Comparison of ENCODE assay signal across 16 cellular contexts in the genomic region with DNA sequence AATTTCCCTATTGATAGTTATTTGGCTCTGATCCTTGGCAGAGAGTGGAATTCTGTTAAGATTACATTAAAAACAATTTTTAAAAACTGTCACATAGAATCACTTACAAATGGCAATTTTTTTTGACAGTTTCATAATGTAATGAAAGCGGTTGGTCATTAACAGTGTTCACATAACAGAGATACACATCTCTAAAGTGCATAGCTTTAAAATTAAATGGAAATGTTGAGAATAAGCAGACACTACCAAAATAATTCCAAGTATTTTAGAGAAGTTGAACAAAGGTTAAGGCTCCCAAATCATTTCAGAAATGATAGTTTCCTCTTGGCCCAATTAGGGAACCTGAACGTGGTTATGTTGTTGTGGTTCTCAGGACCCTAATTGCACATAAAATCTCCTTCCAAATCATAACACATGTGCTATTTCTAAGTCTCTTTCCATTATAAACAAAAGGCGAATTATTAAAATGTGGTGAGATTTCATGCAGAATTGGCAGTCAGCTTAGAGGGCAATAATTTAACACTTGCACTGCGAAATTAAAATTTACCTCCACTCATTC.
"Had no signal": no experiment of that assay in that cellular context is flagged by ENCODE, and none has a peak within 500 bp of the region (broad histone marks: within the 10 kb centered on the region; RNA-seq: fewer than 3 reads in every experiment).

No MANE protein-coding gene starts in this region.

- H3K9me3 ChIP-seq: esophagus squamous epithelium, right lobe of liver, suprapubic skin, upper lobe of right lung had no signal

- H3K27me3 Mint-ChIP-seq: activated B cell treated with CpG ODN at 0.5 μM for 24 hours; activated CD4-positive, alpha-beta T cell treated with anti-CD3 and anti-CD28 coated beads, Interleukin-2, amount 10 ng/mL, durations not matched to agents 24 days and 14 days; activated naive CD4-positive, alpha-beta T cell treated with anti-CD3 and anti-CD28 coated beads, Interleukin-2, amount 10 ng/mL, durations not matched to agents 7 days and 5 days; activated T-helper 17 cell treated with anti-CD3 and anti-CD28 coated beads, Interleukin-2, amount 50 U/mL, for 72 hours; naive B cell; progenitor cell of endocrine pancreas had no signal

- DNase-seq: activated B cell treated with CpG ODN at 0.5 μM for 24 hours; activated CD4-positive, alpha-beta T cell treated with anti-CD3 and anti-CD28 coated beads, Interleukin-2, amount 10 ng/mL, durations not matched to agents 24 days and 14 days; activated CD8-positive, alpha-beta memory T cell treated with anti-CD3 and anti-CD28 coated beads for 24 hours; activated naive CD4-positive, alpha-beta T cell treated with anti-CD3 and anti-CD28 coated beads, Interleukin-2, amount 10 ng/mL, durations not matched to agents 7 days and 5 days; esophagus squamous epithelium; foreskin melanocyte; left ventricle myocardium superior; naive B cell; right lobe of liver; stimulated activated CD4-positive, alpha-beta T cell treated with anti-CD3 and anti-CD28 coated beads, Interleukin-12 subunit alpha, Interleukin-12 subunit beta, amount 100 ng/mL, for 4 hours; stimulated activated naive CD4-positive, alpha-beta T cell; T-helper 1 cell; upper lobe of right lung had no signal

- H3K27me3 ChIP-seq: esophagus squamous epithelium, right lobe of liver, suprapubic skin, upper lobe of right lung had no signal

- ATAC-seq: activated T-helper 17 cell treated with anti-CD3 and anti-CD28 coated beads, Interleukin-2, amount 50 U/mL, for 72 hours; left ventricle myocardium superior; right lobe of liver; upper lobe of right lung had no signal

- H3K27ac Mint-ChIP-seq: activated B cell treated with CpG ODN at 0.5 μM for 24 hours; activated CD4-positive, alpha-beta T cell treated with anti-CD3 and anti-CD28 coated beads, Interleukin-2, amount 10 ng/mL, durations not matched to agents 24 days and 14 days; activated naive CD4-positive, alpha-beta T cell treated with anti-CD3 and anti-CD28 coated beads, Interleukin-2, amount 10 ng/mL, durations not matched to agents 7 days and 5 days; activated T-helper 17 cell treated with anti-CD3 and anti-CD28 coated beads, Interleukin-2, amount 50 U/mL, for 72 hours; naive B cell; progenitor cell of endocrine pancreas had no signal

- H3K4me3 ChIP-seq: esophagus squamous epithelium, right lobe of liver, suprapubic skin, upper lobe of right lung had no signal

- H3K4me3 Mint-ChIP-seq: activated B cell treated with CpG ODN at 0.5 μM for 24 hours; activated CD4-positive, alpha-beta T cell treated with anti-CD3 and anti-CD28 coated beads, Interleukin-2, amount 10 ng/mL, durations not matched to agents 24 days and 14 days; activated naive CD4-positive, alpha-beta T cell treated with anti-CD3 and anti-CD28 coated beads, Interleukin-2, amount 10 ng/mL, durations not matched to agents 7 days and 5 days; activated T-helper 17 cell treated with anti-CD3 and anti-CD28 coated beads, Interleukin-2, amount 50 U/mL, for 72 hours had no signal

- H3K36me3 ChIP-seq: esophagus squamous epithelium, right lobe of liver, suprapubic skin, upper lobe of right lung had no signal

- H3K9me3 Mint-ChIP-seq: activated CD4-positive, alpha-beta T cell treated with anti-CD3 and anti-CD28 coated beads, Interleukin-2, amount 10 ng/mL, durations not matched to agents 24 days and 14 days; activated T-helper 17 cell treated with anti-CD3 and anti-CD28 coated beads, Interleukin-2, amount 50 U/mL, for 72 hours had no signal

- H3K27ac ChIP-seq: esophagus squamous epithelium, right lobe of liver, suprapubic skin, upper lobe of right lung had no signal

- H3K36me3 Mint-ChIP-seq: activated naive CD4-positive, alpha-beta T cell treated with anti-CD3 and anti-CD28 coated beads, Interleukin-2, amount 10 ng/mL, durations not matched to agents 7 days and 5 days; naive B cell had no signal

- H3K4me1 ChIP-seq: right lobe of liver had no signal

- H3K4me1 Mint-ChIP-seq: activated B cell treated with CpG ODN at 0.5 μM for 24 hours; activated CD4-positive, alpha-beta T cell treated with anti-CD3 and anti-CD28 coated beads, Interleukin-2, amount 10 ng/mL, durations not matched to agents 24 days and 14 days; activated naive CD4-positive, alpha-beta T cell treated with anti-CD3 and anti-CD28 coated beads, Interleukin-2, amount 10 ng/mL, durations not matched to agents 7 days and 5 days; activated T-helper 17 cell treated with anti-CD3 and anti-CD28 coated beads, Interleukin-2, amount 50 U/mL, for 72 hours had no signal
